Comparison of ENCODE assay signal across 8 cellular contexts in genomic region chr2:162073776-162074578, GRCh38. TPM values are rescaled to one million over a fixed set of nuclear protein-coding genes. Genes with fewer than 3 reads are reported as not detected.
A peak's percentile ranks its signal among the peaks of the same experiment; 100 is the strongest.
DNase-seq lines count a peak whose midpoint lies in the region; ATAC-seq and TF ChIP-seq lines count a peak whose summit lies in the region.

Gene DPP4, minus strand, starts transcription at chr2:162074215. Its CDS starts 234 bp downstream, at chr2:162073981.

- H3K36me3 Mint-ChIP-seq in IgD-negative memory B cell: no peaks in the 10 kb centered on the region
- peaks cover 26% of the 10 kb centered on the region for H3K36me3 Mint-ChIP-seq in activated CD4-positive, alpha-beta memory T cell treated with anti-CD3 and anti-CD28 coated beads for 36 hours
- H3K36me3 Mint-ChIP-seq in natural killer cell treated with Interleukin-12 subunit alpha and Interleukin-12 subunit beta and Interleukin-15 and Interleukin-18, amount 100 ng/mL, for 72 hours: peaks cover 43% of the 10 kb centered on the region

- no peaks in the 10 kb centered on the region for H3K27me3 ChIP-seq in thoracic aorta (replicated peaks; ENCODE audit: insufficient read depth)

- H3K4me1 Mint-ChIP-seq in IgD-negative memory B cell: peaks cover 3 to 10% (median 5%) of the 10 kb centered on the region in 3 donors
- H3K4me1 Mint-ChIP-seq in activated CD4-positive, alpha-beta memory T cell treated with anti-CD3 and anti-CD28 coated beads for 36 hours (ENCODE audit: low read depth): peaks cover 52% of the 10 kb centered on the region
- H3K4me1 Mint-ChIP-seq in natural killer cell treated with Interleukin-12 subunit alpha and Interleukin-12 subunit beta and Interleukin-15 and Interleukin-18, amount 100 ng/mL, for 72 hours (ENCODE audit: low read depth in 2 of 2): peaks cover 37 to 45% of the 10 kb centered on the region in 2 donors

- H3K27me3 Mint-ChIP-seq in IgD-negative memory B cell: peaks cover 16% of the 10 kb centered on the region
- no peaks in the 10 kb centered on the region for H3K27me3 Mint-ChIP-seq in activated CD4-positive, alpha-beta memory T cell treated with anti-CD3 and anti-CD28 coated beads for 36 hours
- peaks cover 11 to 12% of the 10 kb centered on the region in 2 donors for H3K27me3 Mint-ChIP-seq in natural killer cell treated with Interleukin-12 subunit alpha and Interleukin-12 subunit beta and Interleukin-15 and Interleukin-18, amount 100 ng/mL, for 72 hours

- TF ChIP-seq CTCF in GM10248 (IDR thresholded peaks at IDR 0.05; ENCODE audit: control extremely low read depth, extremely low read depth, low read depth, missing control alignments) (peak; percentile 7), epithelial cell of esophagus (IDR thresholded peaks at IDR 0.05; ENCODE audit: insufficient read depth, low read depth, low read length, missing control alignments) (no peak), thoracic aorta (IDR thresholded peaks at IDR 0.05) (no peak)

- peak within 1 kb of the TSS; percentile 76 to 93 (median 86) for H3K4me3 Mint-ChIP-seq in IgD-negative memory B cell
- H3K4me3 Mint-ChIP-seq in activated CD4-positive, alpha-beta memory T cell treated with anti-CD3 and anti-CD28 coated beads for 36 hours: peak within 1 kb of the TSS; percentile 90
- peak within 1 kb of the TSS; percentile 88 for H3K4me3 Mint-ChIP-seq in natural killer cell treated with Interleukin-12 subunit alpha and Interleukin-12 subunit beta and Interleukin-15 and Interleukin-18, amount 100 ng/mL, for 72 hours

- POLR2A ChIA-PET in GM10248 (lab: Yijun Ruan, JAX): no interaction called here
- POLR2A ChIA-PET in activated CD4-positive, alpha-beta memory T cell treated with anti-CD3 and anti-CD28 coated beads for 36 hours (lab: Charles Lee): interaction anchor here (0.6 to 4.1 kb wide), 3 partner anchors 15 to 61 kb away, joined by 3 to 31 read pairs (median 3); no protein-coding TSS in a partner anchor

- H3K9me3 ChIP-seq in thoracic aorta: peaks cover 2% of the 10 kb centered on the region

- H3K4me3 ChIP-seq in epithelial cell of esophagus (ENCODE audit: low read length) (peak within 1 kb of the TSS; percentile 41), thoracic aorta (peak within 1 kb of the TSS; percentile 75)

- H3K9me3 Mint-ChIP-seq in IgD-negative memory B cell: peaks cover 2 to 7% (median 5%) of the 10 kb centered on the region in 3 donors
- H3K9me3 Mint-ChIP-seq in activated CD4-positive, alpha-beta memory T cell treated with anti-CD3 and anti-CD28 coated beads for 36 hours: peaks cover 19% of the 10 kb centered on the region
- H3K9me3 Mint-ChIP-seq in natural killer cell treated with Interleukin-12 subunit alpha and Interleukin-12 subunit beta and Interleukin-15 and Interleukin-18, amount 100 ng/mL, for 72 hours: peaks cover 7% of the 10 kb centered on the region

- peaks cover 0 to 12% of the 10 kb centered on the region in 2 donors for H3K4me1 ChIP-seq in thoracic aorta (ENCODE audit: control insufficient read depth in 1 of 2, low read depth in 2 of 2)

- no peak within 1 kb of the TSS for H3K27ac ChIP-seq in thoracic aorta

- H3K27ac Mint-ChIP-seq in IgD-negative memory B cell: peak within 1 kb of the TSS in 2 of 3 donors; percentile 16 to 59
- H3K27ac Mint-ChIP-seq in activated CD4-positive, alpha-beta memory T cell treated with anti-CD3 and anti-CD28 coated beads for 36 hours: peak within 1 kb of the TSS; percentile 82
- peak within 1 kb of the TSS; percentile 67 to 87 for H3K27ac Mint-ChIP-seq in natural killer cell treated with Interleukin-12 subunit alpha and Interleukin-12 subunit beta and Interleukin-15 and Interleukin-18, amount 100 ng/mL, for 72 hours

- ATAC-seq in GM21529 (IDR thresholded peaks at IDR 0.05; ENCODE audit: unreplicated experiment) (peak; percentile 91), thoracic aorta (ENCODE audit: insufficient number of reproducible peaks, low FRiP score, low read depth) (no peak)
- ATAC-seq in natural killer cell treated with Interleukin-12 subunit alpha and Interleukin-12 subunit beta and Interleukin-15 and Interleukin-18, amount 100 ng/mL, for 72 hours: peak; percentile 73 to 83

- CTCF ChIA-PET in GM10248 (lab: Yijun Ruan, JAX): interaction anchor here (1.3 to 1.4 kb wide), 3 partner anchors 15 to 51 kb away, joined by 3 to 5 read pairs (median 4); no protein-coding TSS in a partner anchor
- CTCF ChIA-PET in activated CD4-positive, alpha-beta memory T cell treated with anti-CD3 and anti-CD28 coated beads for 36 hours (lab: Charles Lee): interaction anchor here (1.3 to 4.5 kb wide), 6 partner anchors 15 to 121 kb away, joined by 3 to 45 read pairs (median 8); no protein-coding TSS in a partner anchor

- peak; percentile 82 for DNase-seq in GM10248 (ENCODE audit: extremely low spot score)
- peak; percentile 69 for DNase-seq in activated CD4-positive, alpha-beta memory T cell treated with anti-CD3 and anti-CD28 coated beads for 36 hours
- peak; percentile 42 for DNase-seq in epithelial cell of esophagus (ENCODE audit: low read depth)
- peak; percentile 64 for DNase-seq in natural killer cell treated with Interleukin-12 subunit alpha and Interleukin-12 subunit beta and Interleukin-15 and Interleukin-18, amount 100 ng/mL, for 72 hours (ENCODE audit: low spot score)
- DNase-seq in thoracic aorta (ENCODE audit: low spot score): no peak
- DNase-seq in cortex of kidney (lab: John Stamatoyannopoulos, UW): no peak

- H3K36me3 ChIP-seq in thoracic aorta: no peaks in the 10 kb centered on the region

- intact Hi-C loops in activated CD4-positive, alpha-beta memory T cell treated with anti-CD3 and anti-CD28 coated beads for 36 hours (cut with micrococcal nuclease): loop anchor here (2.0 to 5.0 kb wide), 2 partner anchors 243 to 907 kb away; partner anchors contain the start of gene IFIH1

RNA-seq across cellular contexts. Expression of gene DPP4, which starts in this region (rescaled TPM):
- 1.3 TPM for polyA plus RNA-seq in IgD-negative memory B cell
- total RNA-seq in activated CD4-positive, alpha-beta memory T cell treated with anti-CD3 and anti-CD28 coated beads for 36 hours: 10 to 100 TPM; 29.9 to 30.7 TPM
- 100 to 1,000 TPM in 1 of 2 donors, 10 to 100 TPM in 1; 89.4 to 102 TPM for total RNA-seq in natural killer cell treated with Interleukin-12 subunit alpha and Interleukin-12 subunit beta and Interleukin-15 and Interleukin-18, amount 100 ng/mL, for 72 hours
- total RNA-seq in thoracic aorta: 1 to 10 TPM; 2.0 to 2.1 TPM

Comparison
In these comparisons a context has a peak if more than half of its experiments do, and no peak if none do; other contexts are left out.
1. RNA of gene DPP4 (total RNA-seq): 89.4 to 102 TPM in natural killer cell treated with Interleukin-12 subunit alpha and Interleukin-12 subunit beta and Interleukin-15 and Interleukin-18, amount 100 ng/mL, for 72 hours and 29.9 to 30.7 TPM in activated CD4-positive, alpha-beta memory T cell treated with anti-CD3 and anti-CD28 coated beads for 36 hours; 2.0 to 2.1 TPM in thoracic aorta; every median in the first group is over 4 times any median in the second.
2. DNase-seq: peak in GM10248 (single experiment), activated CD4-positive, alpha-beta memory T cell treated with anti-CD3 and anti-CD28 coated beads for 36 hours (single experiment), epithelial cell of esophagus (single experiment) and natural killer cell treated with Interleukin-12 subunit alpha and Interleukin-12 subunit beta and Interleukin-15 and Interleukin-18, amount 100 ng/mL, for 72 hours (single experiment); none in thoracic aorta (single experiment) and cortex of kidney (single experiment).
3. Peak in every context shown above with its lines, with median percentiles within 50 percentile points of each other: H3K27ac Mint-ChIP-seq and H3K4me3 Mint-ChIP-seq.